ENCODE assay signal across 11 cellular contexts in genomic region chr11:96260067-96260511, GRCh38.
DNase-seq lines count a peak whose midpoint lies in the region; ATAC-seq and TF ChIP-seq lines count a peak whose summit lies in the region.
"Had no signal": no experiment of that assay in that cellular context is flagged by ENCODE, and none has a peak within 500 bp of the region (broad histone marks: within the 10 kb centered on the region; RNA-seq: fewer than 3 reads in every experiment).

No MANE protein-coding gene starts in this region.

- H3K9ac ChIP-seq in smooth muscle cell (ENCODE audit: low read depth) = no peak overlapping the region

- DNase-seq in NCI-H524 (lab: John Stamatoyannopoulos, UW) (peak; percentile 14 to 51), NCI-H524 treated with DMSO at 0.1 percent for 48 hours (lab: John Stamatoyannopoulos, UW) (no peak), NCI-H82 treated with DMSO at 0.1 percent for 48 hours (lab: John Stamatoyannopoulos, UW; ENCODE audit: unreplicated experiment) (peak; percentile 52), breast epithelium (ENCODE audit: low spot score in 2 of 2) (no peak), smooth muscle cell (lab: John Stamatoyannopoulos, UW; ENCODE audit: unreplicated experiment) (no peak), NCI-H2107 (lab: John Stamatoyannopoulos, UW) (no peak)
- DNase-seq: stimulated activated CD8-positive, alpha-beta memory T cell treated with anti-CD3 and anti-CD28 coated beads, Interleukin-4, amount 100 ng/mL, for 48 hours had no signal

- peaks cover 26% of the 10 kb centered on the region for H3F3A ChIP-seq in smooth muscle cell (ENCODE audit: low read depth)

- H3K79me2 ChIP-seq in smooth muscle cell (ENCODE audit: low read depth) = peaks cover 67% of the 10 kb centered on the region

- peak overlapping the region; percentile 65 for H3K4me2 ChIP-seq in smooth muscle cell

- ATAC-seq in HG03039 (IDR thresholded peaks at IDR 0.05; ENCODE audit: unreplicated experiment) (no peak), GM21526 (IDR thresholded peaks at IDR 0.05; ENCODE audit: low FRiP score, unreplicated experiment) (no peak)
- ATAC-seq: GM12878 had no signal

- H4K20me1 ChIP-seq in smooth muscle cell (ENCODE audit: low read depth) = no peaks in the 10 kb centered on the region

- 77% methylated on average over 3 of the region's 3 CpGs for WGBS in smooth muscle cell (ENCODE audit: low lambda C conversion rate)

- no peak overlapping the region for H3K4me3 ChIP-seq in breast epithelium
- no peak overlapping the region for H3K4me3 ChIP-seq in smooth muscle cell

- no peak for TF ChIP-seq POLR2A in breast epithelium (IDR thresholded peaks at IDR 0.05)

- H2AFZ ChIP-seq in smooth muscle cell (ENCODE audit: low read depth) = no peak overlapping the region

- H3K36me3 ChIP-seq in breast epithelium (no peaks in the 10 kb centered on the region), smooth muscle cell (ENCODE audit: low read depth) (no peaks in the 10 kb centered on the region)

- H3K27me3 ChIP-seq in breast epithelium (no peaks in the 10 kb centered on the region), smooth muscle cell (ENCODE audit: low read depth) (no peaks in the 10 kb centered on the region)

- intact Hi-C loops in breast epithelium (cut with DNase I; ENCODE audit: low total_unique reads) = no loop called here

- TF ChIP-seq CTCF in breast epithelium (IDR thresholded peaks at IDR 0.05) (no peak), smooth muscle cell (IDR thresholded peaks at IDR 0.05; ENCODE audit: borderline replicate concordance, insufficient read depth, poor library complexity, severe bottlenecking) (no peak)

- H3K27ac ChIP-seq in breast epithelium (peak overlapping the region; percentile 80 to 84), smooth muscle cell (ENCODE audit: low read depth) (peak overlapping the region; percentile 91)
- H3K27ac ChIP-seq: 22Rv1 had no signal

- H3K4me1 ChIP-seq in breast epithelium = peaks cover 3 to 42% of the 10 kb centered on the region in 2 donors
- peaks cover 40% of the 10 kb centered on the region for H3K4me1 ChIP-seq in smooth muscle cell (ENCODE audit: low read depth)

- H3K9me3 ChIP-seq in breast epithelium (no peaks in the 10 kb centered on the region), smooth muscle cell (replicated peaks; ENCODE audit: low read depth) (no peaks in the 10 kb centered on the region)

Comparison
In these comparisons a context has a peak if more than half of its experiments do, and no peak if none do; other contexts are left out.
1. DNase-seq: peak in NCI-H524 (2 of 2) and NCI-H82 treated with DMSO at 0.1 percent for 48 hours (single experiment); none in NCI-H524 treated with DMSO at 0.1 percent for 48 hours (single experiment), breast epithelium (0 of 2), smooth muscle cell (single experiment) and NCI-H2107 (single experiment).